In the genomic region with DNA sequence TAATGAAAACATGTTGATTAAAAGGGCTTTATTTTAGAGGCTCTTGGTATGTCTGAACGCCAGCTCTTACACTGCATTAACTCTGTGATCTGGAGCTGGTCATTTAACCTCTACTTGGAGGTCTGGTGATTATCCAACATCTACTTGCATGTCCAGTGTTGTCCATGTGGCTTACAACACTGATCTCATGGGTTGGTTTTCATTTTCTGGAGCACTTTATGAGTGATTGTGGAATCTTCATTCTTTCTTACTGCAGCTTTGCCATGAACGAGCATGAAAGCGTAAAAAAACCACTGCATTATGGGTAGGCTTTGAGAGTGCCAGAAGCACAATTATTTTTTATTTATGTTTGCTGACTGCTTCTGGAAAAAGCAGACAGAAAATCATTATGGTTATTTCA, we compare ENCODE assay signal across 37 cellular contexts. TPM values are rescaled to one million over a fixed set of nuclear protein-coding genes. Genes with fewer than 3 reads are reported as not detected.
"Had no signal": no experiment of that assay in that cellular context is flagged by ENCODE, and none has a peak within 500 bp of the region (broad histone marks: within the 10 kb centered on the region; RNA-seq: fewer than 3 reads in every experiment).

No MANE protein-coding gene starts in this region.

- H3K4me3 Mint-ChIP-seq: activated B cell treated with CpG ODN at 0.5 μM for 24 hours; activated CD4-positive, alpha-beta memory T cell treated with anti-CD3 and anti-CD28 coated beads for 36 hours; activated naive CD4-positive, alpha-beta T cell treated with anti-CD3 and anti-CD28 coated beads for 36 hours; activated naive CD8-positive, alpha-beta T cell; activated naive CD8-positive, alpha-beta T cell treated with anti-CD3 and anti-CD28 coated beads, Interleukin-2, amount 50 U/mL, for 24 hours; activated T-cell treated with anti-CD3 and anti-CD28 coated beads, Interleukin-2, amount 50 U/mL, for 4 hours; activated T-helper 1 cell treated with anti-CD3 and anti-CD28 coated beads, Interleukin-12 subunit alpha, Interleukin-12 subunit beta, Interleukin-2, Interleukin-4 antibody, amounts not matched to agents 30 ng/mL and 10 ng/mL and 1 ng/mL, durations not matched to agents 14 hours and 24 hours and 36 hours had no signal

- H3K27me3 Mint-ChIP-seq: activated B cell treated with CpG ODN at 0.5 μM for 24 hours had no signal

- H3K9me3 Mint-ChIP-seq: activated T-helper 1 cell treated with anti-CD3 and anti-CD28 coated beads, Interleukin-12 subunit alpha, Interleukin-12 subunit beta, Interleukin-2, Interleukin-4 antibody, amounts not matched to agents 30 ng/mL and 10 ng/mL and 1 ng/mL, durations not matched to agents 14 hours and 24 hours and 36 hours had no signal

- H3K4me3 ChIP-seq: K562, PC-9 had no signal

- H3K4me2 ChIP-seq: PC-9 had no signal

- H3K27ac Mint-ChIP-seq: activated B cell treated with CpG ODN at 0.5 μM for 24 hours; activated CD4-positive, alpha-beta memory T cell treated with anti-CD3 and anti-CD28 coated beads for 36 hours; activated naive CD4-positive, alpha-beta T cell treated with anti-CD3 and anti-CD28 coated beads for 36 hours; activated naive CD8-positive, alpha-beta T cell; activated naive CD8-positive, alpha-beta T cell treated with anti-CD3 and anti-CD28 coated beads, Interleukin-2, amount 50 U/mL, for 24 hours; activated T-helper 1 cell treated with anti-CD3 and anti-CD28 coated beads, Interleukin-12 subunit alpha, Interleukin-12 subunit beta, Interleukin-2, Interleukin-4 antibody, amounts not matched to agents 30 ng/mL and 10 ng/mL and 1 ng/mL, durations not matched to agents 14 hours and 24 hours and 36 hours had no signal

- H3K36me3 Mint-ChIP-seq: activated CD4-positive, alpha-beta memory T cell treated with anti-CD3 and anti-CD28 coated beads for 36 hours had no signal

- ATAC-seq: activated naive CD8-positive, alpha-beta T cell treated with anti-CD3 and anti-CD28 coated beads, Interleukin-2, amount 50 U/mL, for 24 hours; activated T-cell treated with anti-CD3 and anti-CD28 coated beads, Interleukin-2, amount 50 U/mL, for 4 hours; K562 had no signal

- H3K27me3 ChIP-seq: brain microvascular endothelial cell had no signal

- H3K27ac ChIP-seq: brain microvascular endothelial cell, PC-9, RWPE1, VCaP had no signal

- DNase-seq: activated B cell treated with CpG ODN at 0.5 μM for 24 hours; activated CD4-positive, alpha-beta memory T cell treated with anti-CD3 and anti-CD28 coated beads for 36 hours; activated CD4-positive, alpha-beta T cell treated with anti-CD3 and anti-CD28 coated beads for 4 hours; activated CD4-positive, alpha-beta T cell treated with anti-CD3 and anti-CD28 coated beads, Interleukin-2, amount 50 U/mL, for 1 hour; activated CD4-positive, CD25-positive, alpha-beta regulatory T cell treated with anti-CD3 and anti-CD28 coated beads, Interleukin-2, amount 50 U/mL, for 72 hours; activated CD8-positive, alpha-beta memory T cell treated with anti-CD3 and anti-CD28 coated beads, Interleukin-2, amount 50 U/mL, for 4 hours; activated gamma-delta T cell treated with Interleukin-2 at 50 U/mL for 16 hours; activated naive CD4-positive, alpha-beta T cell treated with anti-CD3 and anti-CD28 coated beads for 36 hours; activated naive CD8-positive, alpha-beta T cell treated with anti-CD3 and anti-CD28 coated beads, Interleukin-2, amount 50 U/mL, for 24 hours; activated T-cell treated with anti-CD3 and anti-CD28 coated beads for 4 hours; activated T-cell treated with anti-CD3 and anti-CD28 coated beads, Interleukin-2, amount 50 U/mL, for 4 hours; amniotic stem cell; aorta; brain microvascular endothelial cell; central memory CD4-positive, alpha-beta T cell; NCI-H1105; NCI-H1417 treated with DMSO at 0.1 percent for 48 hours; NCI-H187 treated with DMSO at 0.1 percent for 48 hours; NCI-H2081; NCI-H2171 treated with DMSO at 0.1 percent for 48 hours; NCI-H2227 treated with DMSO at 0.1 percent for 48 hours; NCI-H446; NCI-H510A treated with DMSO at 0.1 percent for 48 hours; NCI-H526 treated with DMSO at 0.1 percent for 48 hours; PC-9; SIG-M5; SW 1271; T-helper 1 cell; T-helper 2 cell; T-helper 9 cell had no signal

- H3K36me3 ChIP-seq: brain microvascular endothelial cell had no signal

- H3K4me1 Mint-ChIP-seq: activated B cell treated with CpG ODN at 0.5 μM for 24 hours; activated naive CD8-positive, alpha-beta T cell treated with anti-CD3 and anti-CD28 coated beads, Interleukin-2, amount 50 U/mL, for 24 hours had no signal

RNA-seq across cellular contexts. Expression of a gene that starts 4.8 kb away (rescaled TPM):
- total RNA-seq: activated B cell treated with CpG ODN at 0.5 μM for 24 hours; activated CD4-positive, alpha-beta memory T cell treated with anti-CD3 and anti-CD28 coated beads for 36 hours; activated naive CD4-positive, alpha-beta T cell treated with anti-CD3 and anti-CD28 coated beads for 36 hours; activated T-cell treated with anti-CD3 and anti-CD28 coated beads, Interleukin-2, amount 50 U/mL, for 4 hours; activated T-helper 1 cell treated with anti-CD3 and anti-CD28 coated beads, Interleukin-12 subunit alpha, Interleukin-12 subunit beta, Interleukin-2, Interleukin-4 antibody, amounts not matched to agents 30 ng/mL and 10 ng/mL and 1 ng/mL, durations not matched to agents 14 hours and 24 hours and 36 hours; aorta; K562; MCF 10A; PC-9; Right ventricle myocardium inferior had no signal
- polyA plus RNA-seq: aorta, K562 had no signal
